Comparison of ENCODE assay signal across 8 cellular contexts in genomic region chr20:36305602-36306556, GRCh38. TPM values are rescaled to one million over a fixed set of nuclear protein-coding genes. Genes with fewer than 3 reads are reported as not detected.
DNase-seq lines count a peak whose midpoint lies in the region; ATAC-seq lines count a peak whose summit lies in the region.

DLGAP4 (plus strand) TSS chr20:36306339; CDS start chr20:36431718, 125,379 bp downstream.

- H3K4me1 ChIP-seq in mesodermal cell (ENCODE audit: control insufficient read depth, insufficient read depth, low read length, poor library complexity, severe bottlenecking), result peaks cover 5% of the 10 kb centered on the region

- no peaks in the 10 kb centered on the region for H3K36me3 ChIP-seq in mesodermal cell (ENCODE audit: control insufficient read depth, insufficient read depth, low read length)

- no peaks in the 10 kb centered on the region for H3K9me3 Mint-ChIP-seq in stimulated activated naive CD8-positive, alpha-beta T cell treated with anti-CD3 and anti-CD28 coated beads, Interleukin-15, Interleukin-2, amounts not matched to agents 100 ng/mL and 50 ng/mL, for 24 hours

- peaks cover 66% of the 10 kb centered on the region for H3K27me3 Mint-ChIP-seq in stimulated activated naive CD8-positive, alpha-beta T cell treated with anti-CD3 and anti-CD28 coated beads, Interleukin-15, Interleukin-2, amounts not matched to agents 100 ng/mL and 50 ng/mL, for 24 hours

- H3K4me3 Mint-ChIP-seq in stimulated activated naive CD8-positive, alpha-beta T cell treated with anti-CD3 and anti-CD28 coated beads, Interleukin-15, Interleukin-2, amounts not matched to agents 100 ng/mL and 50 ng/mL, for 24 hours, result peak within 1 kb of the TSS; percentile 57

- H3K4me3 ChIP-seq in mesodermal cell (ENCODE audit: extremely low read depth, insufficient read depth, low read length, poor library complexity, severe bottlenecking), result peak within 1 kb of the TSS; percentile 35

- no peaks in the 10 kb centered on the region for H3K9me3 ChIP-seq in mesodermal cell (ENCODE audit: control insufficient read depth, low read length)

- WGBS in mesodermal cell (ENCODE audit: insufficient coverage in 2 of 2), 2 experiments, result 3 to 4% methylated on average over 36 to 44 of the region's 96 CpGs

- no peak within 1 kb of the TSS for H3K27ac Mint-ChIP-seq in stimulated activated naive CD8-positive, alpha-beta T cell treated with anti-CD3 and anti-CD28 coated beads, Interleukin-15, Interleukin-2, amounts not matched to agents 100 ng/mL and 50 ng/mL, for 24 hours

- DNase-seq in stimulated activated naive CD8-positive, alpha-beta T cell treated with anti-CD3 and anti-CD28 coated beads, Interleukin-15, Interleukin-2, amounts not matched to agents 100 U/mL and 50 U/mL, for 24 hours, result no peak
- DNase-seq in dermis blood vessel endothelial cell (no peak), superior temporal gyrus (ENCODE audit: extremely low spot score) (no peak), AG08395 (ENCODE audit: low spot score) (no peak), cerebellar nuclear complex (lab: John Stamatoyannopoulos, UW) (no peak)

- no peak within 1 kb of the TSS for H3K27ac ChIP-seq in mesodermal cell (ENCODE audit: low read depth, low read length, severe bottlenecking)

- ATAC-seq in stimulated activated naive CD8-positive, alpha-beta T cell treated with anti-CD3 and anti-CD28 coated beads, Interleukin-15, Interleukin-2, amounts not matched to agents 100 U/mL and 50 U/mL, for 24 hours, result no peak
- no peak for ATAC-seq in HG02759 (IDR thresholded peaks at IDR 0.05; ENCODE audit: unreplicated experiment)

- peaks cover 3% of the 10 kb centered on the region for H3K4me1 Mint-ChIP-seq in stimulated activated naive CD8-positive, alpha-beta T cell treated with anti-CD3 and anti-CD28 coated beads, Interleukin-15, Interleukin-2, amounts not matched to agents 100 ng/mL and 50 ng/mL, for 24 hours (ENCODE audit: low read depth)

- no peaks in the 10 kb centered on the region for H3K36me3 Mint-ChIP-seq in stimulated activated naive CD8-positive, alpha-beta T cell treated with anti-CD3 and anti-CD28 coated beads, Interleukin-15, Interleukin-2, amounts not matched to agents 100 ng/mL and 50 ng/mL, for 24 hours (ENCODE audit: low read depth)

RNA-seq across cellular contexts. Expression of gene DLGAP4, which starts in this region (rescaled TPM):
- 18.4 and 26.2 TPM in 2 replicates for total RNA-seq in dermis blood vessel endothelial cell
- 128 TPM for polyA plus RNA-seq in mesodermal cell (2013, experiment 1 of 2)
- 99.6 TPM for polyA plus RNA-seq in mesodermal cell (2013, experiment 2 of 2)
